ENCODE assay signal across 15 cellular contexts in genomic region chr18:49520661-49521145, GRCh38. TPM values are rescaled to one million over a fixed set of nuclear protein-coding genes. Genes with fewer than 3 reads are reported as not detected.
DNase-seq lines count a peak whose midpoint lies in the region; TF ChIP-seq lines count a peak whose summit lies in the region.
"Had no signal": no experiment of that assay in that cellular context is flagged by ENCODE, and none has a peak within 500 bp of the region (broad histone marks: within the 10 kb centered on the region; RNA-seq: fewer than 3 reads in every experiment).

No MANE protein-coding gene starts in this region.

- no peaks in the 10 kb centered on the region for H3K36me3 ChIP-seq in uterus
- H3K36me3 ChIP-seq: upper lobe of right lung had no signal

- no peak for TF ChIP-seq CTCF in uterus (IDR thresholded peaks at IDR 0.05)

- H3K27me3 ChIP-seq in uterus: no peaks in the 10 kb centered on the region
- H3K27me3 ChIP-seq: upper lobe of right lung had no signal

- DNase-seq in D341Med (ENCODE audit: low spot score): peak; percentile 76
- DNase-seq in HT1080 (ENCODE audit: low read depth): peak; percentile 64
- DNase-seq in NCI-H748 (lab: John Stamatoyannopoulos, UW; ENCODE audit: unreplicated experiment): peak; percentile 80
- peak; percentile 39 for DNase-seq in fibroblast of peridontal ligament (ENCODE audit: extremely low read depth)
- no peak for DNase-seq in activated CD4-positive, CD25-positive, alpha-beta regulatory T cell (lab: John Stamatoyannopoulos, UW)
- no peak for DNase-seq in germinal center (ENCODE audit: low spot score)
- no peak for DNase-seq in uterus
- no peak for DNase-seq in DMS 273 treated with DMSO at 0.1 percent for 48 hours (lab: John Stamatoyannopoulos, UW)
- DNase-seq: activated CD8-positive, alpha-beta memory T cell treated with anti-CD3 and anti-CD28 coated beads, Interleukin-2, amount 50 U/mL, for 48 hours; anterior cingulate cortex; CD8-positive, alpha-beta memory T cell; NCI-H1694 treated with DMSO at 0.1 percent for 48 hours; RPMI8226; upper lobe of right lung had no signal

- intact Hi-C loops in uterus (cut with DNase I; ENCODE audit: low total_unique reads): no loop called here

- H3K9me3 ChIP-seq in uterus: no peaks in the 10 kb centered on the region
- H3K9me3 ChIP-seq: upper lobe of right lung had no signal

- no peak for TF ChIP-seq POLR2A in uterus (IDR thresholded peaks at IDR 0.05)

- H3K27ac ChIP-seq in uterus: no peak overlapping the region
- H3K27ac ChIP-seq: epithelial cell of prostate, upper lobe of right lung had no signal

- H3K4me1 ChIP-seq in uterus: no peaks in the 10 kb centered on the region
- H3K4me1 ChIP-seq: upper lobe of right lung had no signal

- H3K4me3 ChIP-seq in uterus: no peak overlapping the region
- H3K4me3 ChIP-seq: upper lobe of right lung had no signal

RNA-seq across cellular contexts. Expression of gene RPL17, which starts 28.4 kb away (rescaled TPM):
- 3,061 and 3,120 TPM in 2 replicates for total RNA-seq in HT1080 (2014; rRNA removed; shearing (Covaris generic))
- 3,661 and 3,835 TPM in 2 replicates for polyA plus RNA-seq in HT1080 (2015; cell fraction: cytosol; rRNA removed)
- 1,409 and 1,549 TPM in 2 replicates for polyA plus RNA-seq in HT1080 (2015; cell fraction: nucleus; rRNA removed)
- 1,000 to 10,000 TPM; 1,523 to 4,253 (median 3,121) TPM for total RNA-seq in uterus

RNA-seq across cellular contexts. Expression of gene C18orf32, which starts 33.7 kb away (rescaled TPM):
- total RNA-seq in HT1080 (2014; rRNA removed; shearing (Covaris generic)): 10.7 and 23.4 TPM in 2 replicates
- 69.3 and 70.2 TPM in 2 replicates for polyA plus RNA-seq in HT1080 (2015; cell fraction: cytosol; rRNA removed)
- 19.6 and 20.1 TPM in 2 replicates for polyA plus RNA-seq in HT1080 (2015; cell fraction: nucleus; rRNA removed)
- 10 to 100 TPM; 20.7 to 42.6 (median 31.9) TPM for total RNA-seq in uterus

RNA-seq across cellular contexts. Expression of gene LIPG, which starts 41.2 kb away (rescaled TPM):
- total RNA-seq in HT1080 (2014; rRNA removed; shearing (Covaris generic)): 0.43 and 0.53 TPM in 2 replicates
- 8.4 and 11.0 TPM in 2 replicates for polyA plus RNA-seq in HT1080 (2015; cell fraction: cytosol; rRNA removed)
- 30.3 and 36.8 TPM in 2 replicates for polyA plus RNA-seq in HT1080 (2015; cell fraction: nucleus; rRNA removed)
- total RNA-seq in uterus: 1 to 10 TPM in 1 of 4 donors, not detected in 3; 8.0 TPM
- total RNA-seq: CD8-positive, alpha-beta memory T cell had no signal
- polyA plus RNA-seq: CD8-positive, alpha-beta memory T cell had no signal

Comparison
In these comparisons a context has a peak if more than half of its experiments do, and no peak if none do; other contexts are left out.
1. DNase-seq: peak in D341Med (single experiment), HT1080 (single experiment), NCI-H748 (single experiment) and fibroblast of peridontal ligament (single experiment); none in activated CD4-positive, CD25-positive, alpha-beta regulatory T cell (0 of 4), germinal center (single experiment), uterus (0 of 2) and DMS 273 treated with DMSO at 0.1 percent for 48 hours (single experiment).